In the genomic region with DNA sequence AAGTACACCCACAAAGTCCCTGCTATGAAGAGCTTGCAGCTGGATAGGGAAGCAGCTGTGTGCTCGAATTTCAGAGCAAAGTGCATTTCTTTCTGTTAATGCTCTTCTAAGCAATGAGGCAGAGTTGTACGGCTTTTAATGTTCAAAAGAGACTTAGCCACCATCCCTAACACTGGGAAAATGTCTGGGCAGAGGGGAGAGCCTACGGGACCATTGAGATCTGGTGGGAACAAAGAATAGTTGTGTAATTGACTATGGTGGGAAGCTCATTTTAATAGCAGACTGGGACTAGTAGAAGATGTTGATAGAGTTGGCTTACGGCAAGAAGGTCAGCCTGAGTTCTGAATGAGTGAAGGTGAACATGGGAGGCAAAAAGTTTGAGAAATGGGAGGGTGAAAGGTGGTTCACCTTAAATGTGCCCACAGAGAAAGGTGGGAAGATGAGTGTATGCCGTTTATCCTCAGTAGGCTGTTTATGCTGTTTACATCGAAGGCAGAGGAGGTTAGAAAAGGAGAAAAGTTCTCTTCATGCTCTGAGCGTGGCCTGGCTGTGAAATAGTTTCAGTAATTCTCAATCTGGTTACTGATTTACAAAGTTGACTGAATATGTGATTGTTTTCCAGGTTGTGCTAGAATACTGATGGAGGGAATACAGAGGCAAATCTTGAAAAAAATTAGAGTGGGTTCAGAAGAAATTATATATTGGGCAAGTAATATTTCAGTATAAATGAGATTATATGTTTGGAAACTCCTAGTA, we compare ENCODE assay signal across 1 cellular context.
TF ChIP-seq lines count a peak whose summit lies in the region.

No MANE protein-coding gene starts in this region.

TF ChIP-seq in HepG2, 621 proteins besides CTCF, POLR2A, EP300 and RAD21 (continued from another document):
- TF ChIP-seq FOSL2 (CRISPR knock-in tag; IDR thresholded peaks at IDR 0.05) = 0 out of 2 replicates have a peak, but pooled peaks have one; percentile 8
- TF ChIP-seq SAP130 (CRISPR knock-in tag; IDR thresholded peaks at IDR 0.05; ENCODE audit: low read depth) = peak; percentile 58
- TF ChIP-seq ASH2L (IDR thresholded peaks at IDR 0.05; ENCODE audit: insufficient read length, low read depth, low read length) = peak; percentile 73
- no peak for TF ChIP-seq ZNF350 (CRISPR knock-in tag; IDR thresholded peaks at IDR 0.05; ENCODE audit: borderline replicate concordance, low read depth)
- TF ChIP-seq TCF7L2 (IDR thresholded peaks at IDR 0.05; ENCODE audit: low read depth, low read length) = no peak
